In the genomic region with DNA sequence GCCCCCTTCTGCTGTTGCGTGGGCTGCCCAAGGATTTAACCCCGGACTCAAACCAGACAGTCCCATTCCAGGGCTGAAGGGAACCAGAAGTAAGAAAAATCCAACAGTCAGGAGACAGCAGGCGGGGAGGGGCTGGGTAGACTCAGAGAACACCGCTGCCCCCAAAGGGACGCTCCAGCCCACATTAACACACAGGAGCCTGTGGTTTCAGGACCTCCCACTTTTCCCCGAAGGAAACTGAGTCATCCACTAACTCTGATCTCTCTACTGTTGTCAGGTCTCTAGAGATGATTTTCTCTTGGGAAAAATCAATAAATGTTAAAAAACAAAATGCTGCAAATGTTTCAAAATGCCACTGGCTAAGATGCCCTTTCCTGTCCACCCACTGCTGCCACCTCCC, we compare ENCODE assay signal across 19 cellular contexts. TPM values are rescaled to one million over a fixed set of nuclear protein-coding genes. Genes with fewer than 3 reads are reported as not detected.
A peak's percentile ranks its signal among the peaks of the same experiment; 100 is the strongest.
DNase-seq lines count a peak whose midpoint lies in the region; ATAC-seq and TF ChIP-seq lines count a peak whose summit lies in the region.
"Had no signal": no experiment of that assay in that cellular context is flagged by ENCODE, and none has a peak within 500 bp of the region (broad histone marks: within the 10 kb centered on the region; RNA-seq: fewer than 3 reads in every experiment).

No MANE protein-coding gene starts in this region.

- no peak for DNase-seq in activated CD4-positive, CD25-positive, alpha-beta regulatory T cell treated with anti-CD3 and anti-CD28 coated beads, Interleukin-2, amount 50 U/mL, for 72 hours
- DNase-seq in T-helper 17 cell = no peak
- peak; percentile 64 for DNase-seq in dermis blood vessel endothelial cell
- DNase-seq in stimulated activated CD8-positive, alpha-beta memory T cell treated with anti-CD3 and anti-CD28 coated beads, Interleukin-7, amount 100 ng/mL, for 24 hours (ENCODE audit: low read depth) = peak; percentile 14
- no peak for DNase-seq in left lung
- DNase-seq in coronary artery (ENCODE audit: low spot score) = no peak
- DNase-seq: C1 segment of cervical spinal cord, DMS153, gastrocnemius medialis, H7, left ventricle myocardium superior, NCI-H82 had no signal

- H3K36me3 ChIP-seq in left lung = peaks cover 6 to 47% of the 10 kb centered on the region in 2 donors

- intact Hi-C loops in left lung (cut with DNase I) = no loop called here

- peak overlapping the region; percentile 66 for H3K27ac Mint-ChIP-seq in T-helper 17 cell

- peak; percentile 43 to 46 for ATAC-seq in activated CD4-positive, CD25-positive, alpha-beta regulatory T cell treated with anti-CD3 and anti-CD28 coated beads, Interleukin-2, amount 50 U/mL, for 24 hours
- ATAC-seq in T-helper 17 cell (no peak), GM21717 (IDR thresholded peaks at IDR 0.05; ENCODE audit: unreplicated experiment) (no peak), left lung (no peak)
- ATAC-seq: gastrocnemius medialis, HepG2, left ventricle myocardium superior, SK-N-SH treated with all-trans-retinoic acid at 6 μM for 48 hours had no signal

- no peak overlapping the region for H3K4me3 Mint-ChIP-seq in T-helper 17 cell

- H3K4me1 ChIP-seq in left lung = peaks cover 5 to 6% of the 10 kb centered on the region in 2 donors
- H3K4me1 ChIP-seq: gastrocnemius medialis, right atrium auricular region had no signal

- no peaks in the 10 kb centered on the region for H3K27me3 ChIP-seq in left lung
- H3K27me3 ChIP-seq: gastrocnemius medialis, neutrophil, right atrium auricular region had no signal

- H3K27me3 Mint-ChIP-seq in T-helper 17 cell = no peaks in the 10 kb centered on the region

- peaks cover 16% of the 10 kb centered on the region for H3K36me3 Mint-ChIP-seq in T-helper 17 cell (ENCODE audit: low read depth)

- no peak for TF ChIP-seq CTCF in left lung (IDR thresholded peaks at IDR 0.05)
- no peak for TF ChIP-seq CTCF in coronary artery (IDR thresholded peaks at IDR 0.05)

- H3K9me3 ChIP-seq in T-helper 17 cell (ENCODE audit: control insufficient read depth, low read length, poor library complexity, severe bottlenecking) = no peaks in the 10 kb centered on the region
- H3K9me3 ChIP-seq in left lung = no peaks in the 10 kb centered on the region
- H3K9me3 ChIP-seq: gastrocnemius medialis, neutrophil, right atrium auricular region had no signal

- H3K27ac ChIP-seq in left lung (peak overlapping the region in 1 of 2 donors; percentile 33), coronary artery (no peak overlapping the region)
- H3K27ac ChIP-seq: gastrocnemius medialis, neutrophil, right atrium auricular region had no signal

- H3K4me3 ChIP-seq in left lung (no peak overlapping the region), coronary artery (no peak overlapping the region)
- H3K4me3 ChIP-seq: gastrocnemius medialis, right atrium auricular region had no signal

- H3K4me1 Mint-ChIP-seq in T-helper 17 cell = peaks cover 22% of the 10 kb centered on the region

RNA-seq across cellular contexts. Expression of gene FBXO21, which starts 41.6 kb away (rescaled TPM):
- 10 to 100 TPM; 61.7 to 65.5 TPM for total RNA-seq in T-helper 17 cell
- total RNA-seq in dermis blood vessel endothelial cell = 140 and 166 TPM in 2 replicates
- total RNA-seq in left lung = 10 to 100 TPM; 31.3 to 39.1 TPM

RNA-seq across cellular contexts. Expression of gene TESC, which starts 49.4 kb away (rescaled TPM):
- total RNA-seq in T-helper 17 cell = 10 to 100 TPM in 1 of 2 donors, 1 to 10 TPM in 1; 9.2 to 11.4 TPM
- 1.5 and 18.4 TPM in 2 replicates for total RNA-seq in dermis blood vessel endothelial cell
- total RNA-seq in left lung = 10 to 100 TPM in 1 of 2 donors, 1 to 10 TPM in 1; 8.3 to 10.1 TPM
- total RNA-seq: bronchial epithelial cell had no signal

Comparison
In these comparisons a context has a peak if more than half of its experiments do, and no peak if none do; other contexts are left out.
1. ATAC-seq: peak in activated CD4-positive, CD25-positive, alpha-beta regulatory T cell treated with anti-CD3 and anti-CD28 coated beads, Interleukin-2, amount 50 U/mL, for 24 hours (2 of 2); none in T-helper 17 cell (single experiment), GM21717 (single experiment) and left lung (single experiment).
2. DNase-seq: peak in dermis blood vessel endothelial cell (single experiment) and stimulated activated CD8-positive, alpha-beta memory T cell treated with anti-CD3 and anti-CD28 coated beads, Interleukin-7, amount 100 ng/mL, for 24 hours (single experiment); none in activated CD4-positive, CD25-positive, alpha-beta regulatory T cell treated with anti-CD3 and anti-CD28 coated beads, Interleukin-2, amount 50 U/mL, for 72 hours (single experiment), T-helper 17 cell (0 of 3), left lung (0 of 2) and coronary artery (single experiment).